11 cellular contexts compared by ENCODE assay signal in genomic region chr10:129972145-129972965, GRCh38. TPM values are rescaled to one million over a fixed set of nuclear protein-coding genes. Genes with fewer than 3 reads are reported as not detected.
DNase-seq lines count a peak whose midpoint lies in the region; ATAC-seq lines count a peak whose summit lies in the region.
"Had no signal": no experiment of that assay in that cellular context is flagged by ENCODE, and none has a peak within 500 bp of the region (broad histone marks: within the 10 kb centered on the region; RNA-seq: fewer than 3 reads in every experiment).

No MANE protein-coding gene starts in this region.

- DNase-seq in activated T-cell treated with anti-CD3 and anti-CD28 coated beads, Interleukin-2, amount 50 U/mL, for 72 hours, result no peak
- DNase-seq in activated T-cell treated with anti-CD3 and anti-CD28 coated beads, Interleukin-2, amount 50 U/mL, for 1 hour, result no peak
- DNase-seq in activated T-helper 2 cell treated with anti-CD3 and anti-CD28 coated beads, Interferon-gamma antibody, Interleukin-2, Interleukin-4, amounts not matched to agents 10 μg/mL and 5 μg/mL and 100 μg/mL, durations not matched to agents 14 hours and 24 hours and 36 hours (ENCODE audit: low spot score), result no peak
- DNase-seq in iPS-NIHi7 (ENCODE audit: extremely low spot score), result peak; percentile 48
- no peak for DNase-seq in stimulated activated naive B cell treated with anti-CD40 and anti-IgM and Interleukin-4, amounts not matched to agents 10 μg/mL and 1 μg/mL and 100 μg/mL, for 72 hours
- DNase-seq in NCI-H1417 (lab: John Stamatoyannopoulos, UW), result no peak
- DNase-seq in NCI-H2081 treated with DMSO at 0.1 percent for 48 hours (lab: John Stamatoyannopoulos, UW), result no peak
- DNase-seq: KG1 had no signal

- peak overlapping the region; percentile 95 for H3K27ac Mint-ChIP-seq in activated T-cell treated with anti-CD3 and anti-CD28 coated beads, Interleukin-2, amount 50 U/mL, for 72 hours
- H3K27ac Mint-ChIP-seq in activated T-helper 2 cell treated with anti-CD3 and anti-CD28 coated beads, Interferon-gamma antibody, Interleukin-2, Interleukin-4, amounts not matched to agents 10 μg/mL and 5 μg/mL and 100 μg/mL, durations not matched to agents 14 hours and 24 hours and 36 hours, result no peak overlapping the region
- peak overlapping the region; percentile 74 for H3K27ac Mint-ChIP-seq in stimulated activated naive B cell treated with anti-CD40 and anti-IgM and Interleukin-4, amounts not matched to agents 10 μg/mL and 1 μg/mL and 100 μg/mL, for 72 hours
- H3K27ac Mint-ChIP-seq: activated naive CD4-positive, alpha-beta T cell treated with anti-CD3 and anti-CD28 coated beads for 36 hours; CD4-positive, alpha-beta T cell had no signal

- peak overlapping the region; percentile 62 to 85 for H3K4me3 Mint-ChIP-seq in activated T-cell treated with anti-CD3 and anti-CD28 coated beads, Interleukin-2, amount 50 U/mL, for 72 hours
- H3K4me3 Mint-ChIP-seq in activated T-helper 2 cell treated with anti-CD3 and anti-CD28 coated beads, Interferon-gamma antibody, Interleukin-2, Interleukin-4, amounts not matched to agents 10 μg/mL and 5 μg/mL and 100 μg/mL, durations not matched to agents 14 hours and 24 hours and 36 hours (ENCODE audit: low read depth), result peak overlapping the region; percentile 26
- H3K4me3 Mint-ChIP-seq in stimulated activated naive B cell treated with anti-CD40 and anti-IgM and Interleukin-4, amounts not matched to agents 10 μg/mL and 1 μg/mL and 100 μg/mL, for 72 hours, result peak overlapping the region in 1 of 2 donors; percentile 54
- H3K4me3 Mint-ChIP-seq: CD4-positive, alpha-beta T cell had no signal

- peaks cover 69% of the 10 kb centered on the region for H3K27me3 Mint-ChIP-seq in activated T-cell treated with anti-CD3 and anti-CD28 coated beads, Interleukin-2, amount 50 U/mL, for 72 hours (ENCODE audit: low read depth)
- peaks cover 63% of the 10 kb centered on the region for H3K27me3 Mint-ChIP-seq in activated T-helper 2 cell treated with anti-CD3 and anti-CD28 coated beads, Interferon-gamma antibody, Interleukin-2, Interleukin-4, amounts not matched to agents 10 μg/mL and 5 μg/mL and 100 μg/mL, durations not matched to agents 14 hours and 24 hours and 36 hours (ENCODE audit: low read depth)
- H3K27me3 Mint-ChIP-seq in stimulated activated naive B cell treated with anti-CD40 and anti-IgM and Interleukin-4, amounts not matched to agents 10 μg/mL and 1 μg/mL and 100 μg/mL, for 72 hours, result peaks cover 68 to 84% of the 10 kb centered on the region in 2 donors

- no peaks in the 10 kb centered on the region for H3K9me3 Mint-ChIP-seq in activated T-cell treated with anti-CD3 and anti-CD28 coated beads, Interleukin-2, amount 50 U/mL, for 72 hours
- H3K9me3 Mint-ChIP-seq in activated T-helper 2 cell treated with anti-CD3 and anti-CD28 coated beads, Interferon-gamma antibody, Interleukin-2, Interleukin-4, amounts not matched to agents 10 μg/mL and 5 μg/mL and 100 μg/mL, durations not matched to agents 14 hours and 24 hours and 36 hours, result no peaks in the 10 kb centered on the region
- no peaks in the 10 kb centered on the region for H3K9me3 Mint-ChIP-seq in stimulated activated naive B cell treated with anti-CD40 and anti-IgM and Interleukin-4, amounts not matched to agents 10 μg/mL and 1 μg/mL and 100 μg/mL, for 72 hours
- H3K9me3 Mint-ChIP-seq: activated naive CD4-positive, alpha-beta T cell treated with anti-CD3 and anti-CD28 coated beads for 36 hours; CD4-positive, alpha-beta T cell had no signal

- intact Hi-C loops in activated T-helper 2 cell treated with anti-CD3 and anti-CD28 coated beads, Interferon-gamma antibody, Interleukin-2, Interleukin-4, amounts not matched to agents 10 μg/mL and 5 μg/mL and 100 μg/mL, durations not matched to agents 14 hours and 24 hours and 36 hours (cut with micrococcal nuclease), result loop anchor here (5.0 kb wide), 2 partner anchors 135 to 155 kb away; no protein-coding TSS in a partner anchor

- H3K36me3 Mint-ChIP-seq in activated T-cell treated with anti-CD3 and anti-CD28 coated beads, Interleukin-2, amount 50 U/mL, for 72 hours (ENCODE audit: insufficient read depth in 2 of 2), result peaks cover 2% of the 10 kb centered on the region in 2 donors
- H3K36me3 Mint-ChIP-seq in activated T-helper 2 cell treated with anti-CD3 and anti-CD28 coated beads, Interferon-gamma antibody, Interleukin-2, Interleukin-4, amounts not matched to agents 10 μg/mL and 5 μg/mL and 100 μg/mL, durations not matched to agents 14 hours and 24 hours and 36 hours (ENCODE audit: low read depth), result no peaks in the 10 kb centered on the region
- peaks cover 0 to 8% of the 10 kb centered on the region in 2 donors for H3K36me3 Mint-ChIP-seq in stimulated activated naive B cell treated with anti-CD40 and anti-IgM and Interleukin-4, amounts not matched to agents 10 μg/mL and 1 μg/mL and 100 μg/mL, for 72 hours

- no peak for ATAC-seq in activated T-cell treated with anti-CD3 and anti-CD28 coated beads, Interleukin-2, amount 50 U/mL, for 72 hours (replicated peaks in 1 of 2)
- ATAC-seq in stimulated activated naive B cell treated with anti-CD40 and anti-IgM and Interleukin-4, amounts not matched to agents 10 μg/mL and 1 μg/mL and 100 μg/mL, for 72 hours (replicated peaks), result no peak
- no peak for ATAC-seq in HG02571 (IDR thresholded peaks at IDR 0.05; ENCODE audit: unreplicated experiment)

- H3K4me1 Mint-ChIP-seq in activated T-cell treated with anti-CD3 and anti-CD28 coated beads, Interleukin-2, amount 50 U/mL, for 72 hours (ENCODE audit: low read depth), result peaks cover 13% of the 10 kb centered on the region
- peaks cover 4% of the 10 kb centered on the region for H3K4me1 Mint-ChIP-seq in activated T-helper 2 cell treated with anti-CD3 and anti-CD28 coated beads, Interferon-gamma antibody, Interleukin-2, Interleukin-4, amounts not matched to agents 10 μg/mL and 5 μg/mL and 100 μg/mL, durations not matched to agents 14 hours and 24 hours and 36 hours (ENCODE audit: low read depth)
- H3K4me1 Mint-ChIP-seq in stimulated activated naive B cell treated with anti-CD40 and anti-IgM and Interleukin-4, amounts not matched to agents 10 μg/mL and 1 μg/mL and 100 μg/mL, for 72 hours, result peaks cover 4 to 28% of the 10 kb centered on the region in 2 donors

RNA-seq across cellular contexts. Expression of gene EBF3, which starts 8.3 kb away (rescaled TPM):
- not detected for total RNA-seq in activated T-cell treated with anti-CD3 and anti-CD28 coated beads, Interleukin-2, amount 50 U/mL, for 72 hours
- not detected in 2 replicates for total RNA-seq in activated T-helper 2 cell treated with anti-CD3 and anti-CD28 coated beads, Interferon-gamma antibody, Interleukin-2, Interleukin-4, amounts not matched to agents 10 μg/mL and 5 μg/mL and 100 μg/mL, durations not matched to agents 14 hours and 24 hours and 36 hours
- total RNA-seq: activated naive CD4-positive, alpha-beta T cell treated with anti-CD3 and anti-CD28 coated beads for 36 hours; CD4-positive, alpha-beta T cell had no signal
